10 cellular contexts compared by ENCODE assay signal in the genomic region with DNA sequence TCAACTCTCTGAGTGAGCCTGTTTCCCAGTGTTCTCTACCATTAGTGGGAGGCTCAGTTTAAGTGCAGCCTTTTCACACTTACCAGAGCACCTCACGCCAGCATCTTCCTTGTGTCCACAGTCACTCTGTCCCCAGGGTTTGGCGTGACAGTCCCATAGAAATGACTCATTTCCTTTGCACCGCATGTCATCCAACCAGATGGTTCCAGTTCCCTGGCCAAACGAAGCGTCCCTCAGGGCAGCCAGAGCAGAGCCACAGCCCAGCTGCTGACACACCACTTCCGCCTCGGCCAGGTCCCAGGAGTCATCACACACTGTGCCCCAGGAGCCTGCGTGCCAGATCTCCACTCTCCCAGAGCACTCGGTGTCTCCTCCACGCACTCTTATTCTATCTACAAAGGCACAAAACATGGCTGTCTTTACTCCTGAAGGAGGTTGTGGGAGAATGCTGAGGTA.
DNase-seq lines count a peak whose midpoint lies in the region; ATAC-seq and TF ChIP-seq lines count a peak whose summit lies in the region.
"Had no signal": no experiment of that assay in that cellular context is flagged by ENCODE, and none has a peak within 500 bp of the region (broad histone marks: within the 10 kb centered on the region; RNA-seq: fewer than 3 reads in every experiment).

No MANE protein-coding gene starts in this region.

- TF ChIP-seq POLR2A in NB4 (IDR thresholded peaks at IDR 0.05; ENCODE audit: extremely low read depth, insufficient read length), result peak; percentile 88

- TF ChIP-seq CTCF in BE2C (IDR thresholded peaks at IDR 0.05; ENCODE audit: low read depth, low read length) (no peak), NB4 (IDR thresholded peaks at IDR 0.05; ENCODE audit: low read depth, low read length) (no peak), fibroblast of mammary gland (conservative IDR thresholded peaks at IDR 0.05; ENCODE audit: control insufficient read depth, insufficient read depth, low read depth, low read length) (no peak)

- H3K27me3 ChIP-seq in BE2C, result no peaks in the 10 kb centered on the region
- H3K27me3 ChIP-seq: esophagus squamous epithelium, upper lobe of left lung had no signal

- no peaks in the 10 kb centered on the region for H3K9me3 ChIP-seq in BE2C
- H3K9me3 ChIP-seq: esophagus squamous epithelium, upper lobe of left lung had no signal

- H3K36me3 ChIP-seq in BE2C, result no peaks in the 10 kb centered on the region
- H3K36me3 ChIP-seq: esophagus squamous epithelium, upper lobe of left lung had no signal

- peak overlapping the region; percentile 64 for H3K4me3 ChIP-seq in BE2C (ENCODE audit: low read depth, low read length)
- peak overlapping the region; percentile 67 for H3K4me3 ChIP-seq in NB4 (ENCODE audit: low read depth, low read length)
- H3K4me3 ChIP-seq in fibroblast of mammary gland (ENCODE audit: control insufficient read depth, low read depth, low read length), result no peak overlapping the region
- H3K4me3 ChIP-seq: esophagus squamous epithelium, upper lobe of left lung had no signal

- DNase-seq in BE2C, result peak; percentile 97
- DNase-seq in NB4 (ENCODE audit: low read depth), result peak; percentile 97
- peak; percentile 20 for DNase-seq in fibroblast of mammary gland (ENCODE audit: low read depth)
- no peak for DNase-seq in NCI-H1930 (lab: John Stamatoyannopoulos, UW)
- DNase-seq: esophagus squamous epithelium had no signal

- ATAC-seq in GM21529 (IDR thresholded peaks at IDR 0.05; ENCODE audit: unreplicated experiment) (peak; percentile 79), GM21367 (IDR thresholded peaks at IDR 0.05; ENCODE audit: unreplicated experiment) (no peak), GM19328 (IDR thresholded peaks at IDR 0.05; ENCODE audit: unreplicated experiment) (no peak), HG02642 (IDR thresholded peaks at IDR 0.05; ENCODE audit: poor library complexity, unreplicated experiment) (no peak)

- H3K4me1 ChIP-seq in BE2C, result peaks cover 20% of the 10 kb centered on the region
- H3K4me1 ChIP-seq: esophagus squamous epithelium, upper lobe of left lung had no signal

Comparison
In these comparisons a context has a peak if more than half of its experiments do, and no peak if none do; other contexts are left out.
1. DNase-seq: peak in BE2C (single experiment), NB4 (single experiment) and fibroblast of mammary gland (single experiment); none in NCI-H1930 (0 of 2).